Comparison of ENCODE assay signal across 10 cellular contexts in genomic region chr12:68290126-68290525, GRCh38. TPM values are rescaled to one million over a fixed set of nuclear protein-coding genes. Genes with fewer than 3 reads are reported as not detected.
DNase-seq lines count a peak whose midpoint lies in the region; ATAC-seq and TF ChIP-seq lines count a peak whose summit lies in the region.
"Had no signal": no experiment of that assay in that cellular context is flagged by ENCODE, and none has a peak within 500 bp of the region (broad histone marks: within the 10 kb centered on the region; RNA-seq: fewer than 3 reads in every experiment).

No MANE protein-coding gene starts in this region.

- H3K4me3 ChIP-seq in upper lobe of right lung, result no peak overlapping the region

- peak overlapping the region; percentile 65 for H3K4me3 Mint-ChIP-seq in T-helper 17 cell
- H3K4me3 Mint-ChIP-seq: naive B cell; stimulated activated naive CD8-positive, alpha-beta T cell treated with anti-CD3 and anti-CD28 coated beads, Interleukin-15, Interleukin-2, amounts not matched to agents 100 ng/mL and 50 ng/mL, for 24 hours had no signal

- peaks cover 3% of the 10 kb centered on the region for H3K36me3 Mint-ChIP-seq in T-helper 17 cell (ENCODE audit: low read depth)
- H3K36me3 Mint-ChIP-seq: naive B cell had no signal

- H3K36me3 ChIP-seq in upper lobe of right lung, result no peaks in the 10 kb centered on the region

- no peak for TF ChIP-seq CTCF in upper lobe of right lung (IDR thresholded peaks at IDR 0.05)

- H3K9me3 ChIP-seq in T-helper 17 cell (ENCODE audit: control insufficient read depth, low read length, poor library complexity, severe bottlenecking) (no peaks in the 10 kb centered on the region), upper lobe of right lung (no peaks in the 10 kb centered on the region)

- DNase-seq in GM19238 (ENCODE audit: insufficient read length, low spot score) (peak; percentile 5), T-helper 17 cell (peak in 1 of 3 donors; percentile 24), HT-29 (ENCODE audit: low spot score) (no peak), upper lobe of right lung (no peak), dermis blood vessel endothelial cell (no peak), NCI-H2029 treated with DMSO at 0.1 percent for 48 hours (lab: John Stamatoyannopoulos, UW) (no peak)
- peak; percentile 24 to 27 for DNase-seq in stimulated activated CD4-positive, alpha-beta T cell treated with anti-CD3 and anti-CD28 coated beads, Interleukin-15, amount 100 ng/mL, for 48 hours (ENCODE audit: low read depth in 2 of 2)
- DNase-seq: naive B cell had no signal

- intact Hi-C loops in upper lobe of right lung (cut with DNase I), result no loop called here

- peaks cover 18% of the 10 kb centered on the region for H3K4me1 Mint-ChIP-seq in T-helper 17 cell
- H3K4me1 Mint-ChIP-seq: naive B cell had no signal

- no peaks in the 10 kb centered on the region for H3K27me3 Mint-ChIP-seq in T-helper 17 cell

- ATAC-seq in HG02870 (IDR thresholded peaks at IDR 0.05; ENCODE audit: unreplicated experiment) (peak; percentile 100), T-helper 17 cell (peak; percentile 99), upper lobe of right lung (no peak)

- H3K27ac Mint-ChIP-seq in T-helper 17 cell, result peak overlapping the region; percentile 62

- H3K27ac ChIP-seq in upper lobe of right lung, result no peak overlapping the region

- H3K27me3 ChIP-seq in upper lobe of right lung, result no peaks in the 10 kb centered on the region

- H3K4me1 ChIP-seq in upper lobe of right lung, result no peaks in the 10 kb centered on the region

RNA-seq across cellular contexts. Expression of gene IL22, which starts 36.7 kb away (rescaled TPM):
- total RNA-seq in T-helper 17 cell (1 to 10 TPM in 1 of 2 donors, under 1 TPM in 1; 0.50 to 5.6 TPM), upper lobe of right lung (not detected), dermis blood vessel endothelial cell (not detected in 2 replicates)
- total RNA-seq in HT-29 (2014; rRNA removed; shearing (Covaris generic)), result not detected in 2 replicates

RNA-seq across cellular contexts. Expression of gene MDM1, which starts 42.0 kb away (rescaled TPM):
- total RNA-seq in T-helper 17 cell (10 to 100 TPM; 16.3 to 18.7 TPM), upper lobe of right lung (10.5 TPM), dermis blood vessel endothelial cell (9.7 and 11.1 TPM in 2 replicates)
- 2.6 and 3.6 TPM in 2 replicates for total RNA-seq in HT-29 (2014; rRNA removed; shearing (Covaris generic))

Comparison
In these comparisons a context has a peak if more than half of its experiments do, and no peak if none do; other contexts are left out.
1. DNase-seq: peak in GM19238 (single experiment) and stimulated activated CD4-positive, alpha-beta T cell treated with anti-CD3 and anti-CD28 coated beads, Interleukin-15, amount 100 ng/mL, for 48 hours (2 of 2); none in HT-29 (single experiment), upper lobe of right lung (single experiment), dermis blood vessel endothelial cell (single experiment) and NCI-H2029 treated with DMSO at 0.1 percent for 48 hours (single experiment).